ENCODE assay signal across 8 cellular contexts in the genomic region with DNA sequence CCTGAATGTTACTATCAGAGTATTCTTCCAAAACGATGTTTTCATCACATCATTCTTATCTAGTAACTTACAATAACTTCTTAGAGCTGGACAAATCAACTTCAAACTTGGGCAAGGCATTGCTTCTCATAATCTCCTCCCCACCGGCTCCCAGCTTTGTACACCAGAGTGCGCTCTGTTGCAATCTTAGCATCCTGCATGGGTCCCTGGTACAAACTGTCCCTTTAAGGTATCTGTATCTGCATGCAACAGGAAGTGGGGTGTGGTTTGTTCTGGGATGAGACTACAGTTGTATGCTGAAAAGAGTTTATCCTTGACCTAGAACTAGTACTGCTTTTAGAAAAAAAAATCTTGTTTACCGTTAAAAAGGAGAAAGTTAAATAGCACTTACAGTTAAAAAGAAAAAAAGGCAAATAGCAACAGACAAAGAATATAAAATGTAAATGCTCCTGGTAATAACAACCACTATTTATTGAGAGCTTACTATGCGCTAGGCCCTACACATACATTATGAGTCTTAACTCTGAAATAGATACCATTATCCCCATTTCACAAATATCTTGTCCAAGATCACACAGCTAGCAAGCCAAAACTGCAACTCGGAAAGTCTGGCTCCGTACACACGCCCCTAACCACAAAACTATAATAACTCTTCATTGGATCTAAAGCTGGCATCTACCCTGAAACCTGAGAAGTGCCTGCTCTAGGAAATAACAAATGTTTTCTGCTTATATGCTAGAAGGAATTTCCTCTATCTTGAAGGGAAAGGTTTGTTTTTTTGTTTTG. TPM values are rescaled to one million over a fixed set of nuclear protein-coding genes. Genes with fewer than 3 reads are reported as not detected.
DNase-seq lines count a peak whose midpoint lies in the region; ATAC-seq and TF ChIP-seq lines count a peak whose summit lies in the region.

No MANE protein-coding gene starts in this region.

- peak; percentile 46 for TF ChIP-seq CTCF in colonic mucosa (IDR thresholded peaks at IDR 0.05)

- H3K9me3 ChIP-seq in colonic mucosa, result no peaks in the 10 kb centered on the region

- no peak overlapping the region for H3K9ac ChIP-seq in colonic mucosa (ENCODE audit: low read depth in 2 of 2, low read length in 2 of 2)

- DNase-seq in NCI-H1694 treated with DMSO at 0.1 percent for 48 hours (lab: John Stamatoyannopoulos, UW) (peak; percentile 12), NCI-H1694 (lab: John Stamatoyannopoulos, UW) (no peak), NAMALWA (ENCODE audit: low spot score) (peak; percentile 88), colonic mucosa (peak; percentile 79), mucosa of gallbladder (ENCODE audit: low spot score) (peak; percentile 71)
- peak; percentile 33 to 61 (median 47) for DNase-seq in activated CD4-positive, CD25-positive, alpha-beta regulatory T cell (lab: John Stamatoyannopoulos, UW)
- peak; percentile 68 to 85 for DNase-seq in stimulated activated naive CD8-positive, alpha-beta T cell treated with anti-CD3 and anti-CD28 coated beads, Interleukin-15, amount 100 ng/mL, for 72 hours

- peaks cover 45% of the 10 kb centered on the region for H3K4me1 Mint-ChIP-seq in stimulated activated naive CD8-positive, alpha-beta T cell treated with anti-CD3 and anti-CD28 coated beads, Interleukin-15, amount 100 ng/mL, for 72 hours

- no peak overlapping the region for H3K27ac ChIP-seq in colonic mucosa

- no peaks in the 10 kb centered on the region for H3K27me3 ChIP-seq in colonic mucosa

- no peaks in the 10 kb centered on the region for H3K27me3 Mint-ChIP-seq in stimulated activated naive CD8-positive, alpha-beta T cell treated with anti-CD3 and anti-CD28 coated beads, Interleukin-15, amount 100 ng/mL, for 72 hours

- peak; percentile 100 for ATAC-seq in HG02623 (IDR thresholded peaks at IDR 0.05; ENCODE audit: unreplicated experiment)
- ATAC-seq in stimulated activated naive CD8-positive, alpha-beta T cell treated with anti-CD3 and anti-CD28 coated beads, Interleukin-15, amount 100 ng/mL, for 72 hours, result peak; percentile 99

- H3K4me3 Mint-ChIP-seq in stimulated activated naive CD8-positive, alpha-beta T cell treated with anti-CD3 and anti-CD28 coated beads, Interleukin-15, amount 100 ng/mL, for 72 hours, result peak overlapping the region; percentile 66 to 83

- intact Hi-C loops in colonic mucosa (cut with DNase I), result loop anchor here (5.0 to 10.0 kb wide), 2 partner anchors 110 to 237 kb away; no protein-coding TSS in a partner anchor

- H3K27ac Mint-ChIP-seq in stimulated activated naive CD8-positive, alpha-beta T cell treated with anti-CD3 and anti-CD28 coated beads, Interleukin-15, amount 100 ng/mL, for 72 hours, result peak overlapping the region; percentile 48 to 94

- H3K4me3 ChIP-seq in colonic mucosa, result no peak overlapping the region

- H3K36me3 ChIP-seq in colonic mucosa, result no peaks in the 10 kb centered on the region

- peaks cover 10 to 12% of the 10 kb centered on the region in 2 donors for H3K9me3 Mint-ChIP-seq in stimulated activated naive CD8-positive, alpha-beta T cell treated with anti-CD3 and anti-CD28 coated beads, Interleukin-15, amount 100 ng/mL, for 72 hours

- H3K4me1 ChIP-seq in colonic mucosa, result no peaks in the 10 kb centered on the region

RNA-seq across cellular contexts. Expression of gene HECA, which starts 9.8 kb away (rescaled TPM):
- total RNA-seq in colonic mucosa (10 to 100 TPM; 18.0 to 41.1 TPM), mucosa of gallbladder (31.8 TPM)
